In genomic region chr12:11743333-11743732, GRCh38 we compare ENCODE assay signal across 19 cellular contexts.
DNase-seq lines count a peak whose midpoint lies in the region; ATAC-seq and TF ChIP-seq lines count a peak whose summit lies in the region.
"Had no signal": no experiment of that assay in that cellular context is flagged by ENCODE, and none has a peak within 500 bp of the region (broad histone marks: within the 10 kb centered on the region; RNA-seq: fewer than 3 reads in every experiment).

No MANE protein-coding gene starts in this region.

- H3K9me3 ChIP-seq in aorta (ENCODE audit: control insufficient read depth, low read length): no peaks in the 10 kb centered on the region
- H3K9me3 ChIP-seq: gastrocnemius medialis, psoas muscle, upper lobe of left lung had no signal

- intact Hi-C loops in activated T-helper 1 cell treated with anti-CD3 and anti-CD28 coated beads, Interleukin-12 subunit alpha, Interleukin-12 subunit beta, Interleukin-2, Interleukin-4 antibody, amounts not matched to agents 30 ng/mL and 10 ng/mL and 1 ng/mL, durations not matched to agents 14 hours and 24 hours and 36 hours (cut with micrococcal nuclease): no loop called here
- intact Hi-C loops in aorta (cut with DNase I): no loop called here

- H3K4me3 ChIP-seq in aorta (ENCODE audit: low read length in 2 of 2): no peak overlapping the region
- H3K4me3 ChIP-seq: gastrocnemius medialis, psoas muscle, upper lobe of left lung had no signal

- peaks cover 21% of the 10 kb centered on the region for H3K4me1 Mint-ChIP-seq in activated naive CD8-positive, alpha-beta T cell (ENCODE audit: low read depth)
- H3K4me1 Mint-ChIP-seq in activated naive CD8-positive, alpha-beta T cell treated with anti-CD3 and anti-CD28 coated beads for 36 hours: peaks cover 27% of the 10 kb centered on the region
- H3K4me1 Mint-ChIP-seq in activated T-helper 1 cell treated with anti-CD3 and anti-CD28 coated beads, Interleukin-12 subunit alpha, Interleukin-12 subunit beta, Interleukin-2, Interleukin-4 antibody, amounts not matched to agents 30 ng/mL and 10 ng/mL and 1 ng/mL, durations not matched to agents 14 hours and 24 hours and 36 hours (ENCODE audit: low read depth): peaks cover 76% of the 10 kb centered on the region
- H3K4me1 Mint-ChIP-seq in memory B cell (peaks cover 51% of the 10 kb centered on the region), type B pancreatic cell (ENCODE audit: unreplicated experiment) (peaks cover 17% of the 10 kb centered on the region)

- no peak for DNase-seq in activated naive CD8-positive, alpha-beta T cell treated with anti-CD3 and anti-CD28 coated beads for 36 hours
- DNase-seq in activated T-helper 1 cell treated with anti-CD3 and anti-CD28 coated beads, Interleukin-12 subunit alpha, Interleukin-12 subunit beta, Interleukin-2, Interleukin-4 antibody, amounts not matched to agents 30 ng/mL and 10 ng/mL and 1 ng/mL, durations not matched to agents 14 hours and 24 hours and 36 hours (ENCODE audit: low spot score): no peak
- DNase-seq in memory B cell (ENCODE audit: low spot score in 2 of 2) (no peak), type B pancreatic cell (ENCODE audit: extremely low spot score, unreplicated experiment) (no peak), aorta (no peak), NCI-H1694 treated with DMSO at 0.1 percent for 48 hours (lab: John Stamatoyannopoulos, UW) (no peak)
- DNase-seq: activated CD4-positive, CD25-positive, alpha-beta regulatory T cell; activated effector memory CD4-positive, alpha-beta T cell treated with anti-CD3 and anti-CD28 coated beads, Interleukin-2, amount 50 U/mL, for 16 hours; anterior cingulate cortex; gastrocnemius medialis; left ventricle myocardium superior; naive thymus-derived CD8-positive, alpha-beta T cell; NCI-H1436; NK-92 treated with Interleukin-12 subunit alpha and Interleukin-12 subunit beta, amount 100 ng/mL, for 24 hours; psoas muscle; upper lobe of left lung had no signal

- no peak overlapping the region for H3K27ac ChIP-seq in aorta (ENCODE audit: low read depth in 1 of 2, low read length in 2 of 2)
- H3K27ac ChIP-seq: C4-2B, gastrocnemius medialis, psoas muscle, upper lobe of left lung had no signal

- H3K4me3 Mint-ChIP-seq in activated naive CD8-positive, alpha-beta T cell: no peak overlapping the region
- no peak overlapping the region for H3K4me3 Mint-ChIP-seq in activated naive CD8-positive, alpha-beta T cell treated with anti-CD3 and anti-CD28 coated beads for 36 hours
- H3K4me3 Mint-ChIP-seq in activated T-helper 1 cell treated with anti-CD3 and anti-CD28 coated beads, Interleukin-12 subunit alpha, Interleukin-12 subunit beta, Interleukin-2, Interleukin-4 antibody, amounts not matched to agents 30 ng/mL and 10 ng/mL and 1 ng/mL, durations not matched to agents 14 hours and 24 hours and 36 hours: no peak overlapping the region
- H3K4me3 Mint-ChIP-seq in memory B cell: no peak overlapping the region
- H3K4me3 Mint-ChIP-seq in type B pancreatic cell: peak overlapping the region; percentile 4

- H3K27ac Mint-ChIP-seq in activated naive CD8-positive, alpha-beta T cell: peak overlapping the region; percentile 42
- H3K27ac Mint-ChIP-seq in activated naive CD8-positive, alpha-beta T cell treated with anti-CD3 and anti-CD28 coated beads for 36 hours: no peak overlapping the region
- peak overlapping the region; percentile 29 for H3K27ac Mint-ChIP-seq in activated T-helper 1 cell treated with anti-CD3 and anti-CD28 coated beads, Interleukin-12 subunit alpha, Interleukin-12 subunit beta, Interleukin-2, Interleukin-4 antibody, amounts not matched to agents 30 ng/mL and 10 ng/mL and 1 ng/mL, durations not matched to agents 14 hours and 24 hours and 36 hours
- peak overlapping the region; percentile 99 for H3K27ac Mint-ChIP-seq in memory B cell
- H3K27ac Mint-ChIP-seq in type B pancreatic cell: peak overlapping the region; percentile 7

- no peaks in the 10 kb centered on the region for H3K9me3 Mint-ChIP-seq in activated naive CD8-positive, alpha-beta T cell (ENCODE audit: low read depth)
- no peaks in the 10 kb centered on the region for H3K9me3 Mint-ChIP-seq in activated naive CD8-positive, alpha-beta T cell treated with anti-CD3 and anti-CD28 coated beads for 36 hours
- H3K9me3 Mint-ChIP-seq in activated T-helper 1 cell treated with anti-CD3 and anti-CD28 coated beads, Interleukin-12 subunit alpha, Interleukin-12 subunit beta, Interleukin-2, Interleukin-4 antibody, amounts not matched to agents 30 ng/mL and 10 ng/mL and 1 ng/mL, durations not matched to agents 14 hours and 24 hours and 36 hours: no peaks in the 10 kb centered on the region
- H3K9me3 Mint-ChIP-seq in memory B cell: no peaks in the 10 kb centered on the region
- peaks cover 5% of the 10 kb centered on the region for H3K9me3 Mint-ChIP-seq in type B pancreatic cell
- H3K9me3 Mint-ChIP-seq: naive thymus-derived CD8-positive, alpha-beta T cell had no signal

- no peak for ATAC-seq in memory B cell (ENCODE audit: low read depth)
- no peak for ATAC-seq in GM18868 (IDR thresholded peaks at IDR 0.05; ENCODE audit: unreplicated experiment)
- ATAC-seq in aorta (ENCODE audit: low FRiP score): no peak
- ATAC-seq: gastrocnemius medialis; left ventricle myocardium superior; naive thymus-derived CD8-positive, alpha-beta T cell; psoas muscle had no signal

- H3K4me1 ChIP-seq in aorta (ENCODE audit: control insufficient read depth in 1 of 2, insufficient read depth in 2 of 2, low read length in 2 of 2): peaks cover 5 to 7% of the 10 kb centered on the region in 2 donors

- WGBS in aorta, 2 donors: 82 to 89% methylated on average over 4 of the region's 4 CpGs

- no peaks in the 10 kb centered on the region for H3K36me3 ChIP-seq in aorta (ENCODE audit: control insufficient read depth in 1 of 2, insufficient read depth in 2 of 2, low read length in 1 of 2)
- H3K36me3 ChIP-seq: gastrocnemius medialis, upper lobe of left lung had no signal

- no peaks in the 10 kb centered on the region for H3K27me3 ChIP-seq in aorta (ENCODE audit: control insufficient read depth in 1 of 2, insufficient read depth in 2 of 2, low read length in 1 of 2)
- H3K27me3 ChIP-seq: gastrocnemius medialis, upper lobe of left lung had no signal

- H3K36me3 Mint-ChIP-seq in activated naive CD8-positive, alpha-beta T cell: peaks cover 6% of the 10 kb centered on the region
- peaks cover 8% of the 10 kb centered on the region for H3K36me3 Mint-ChIP-seq in activated naive CD8-positive, alpha-beta T cell treated with anti-CD3 and anti-CD28 coated beads for 36 hours
- H3K36me3 Mint-ChIP-seq in activated T-helper 1 cell treated with anti-CD3 and anti-CD28 coated beads, Interleukin-12 subunit alpha, Interleukin-12 subunit beta, Interleukin-2, Interleukin-4 antibody, amounts not matched to agents 30 ng/mL and 10 ng/mL and 1 ng/mL, durations not matched to agents 14 hours and 24 hours and 36 hours (ENCODE audit: low read depth): peaks cover 34% of the 10 kb centered on the region
- H3K36me3 Mint-ChIP-seq in memory B cell: peaks cover 4% of the 10 kb centered on the region
- H3K36me3 Mint-ChIP-seq in type B pancreatic cell: peaks cover 17% of the 10 kb centered on the region

- no peaks in the 10 kb centered on the region for H3K27me3 Mint-ChIP-seq in activated naive CD8-positive, alpha-beta T cell
- H3K27me3 Mint-ChIP-seq in activated naive CD8-positive, alpha-beta T cell treated with anti-CD3 and anti-CD28 coated beads for 36 hours: no peaks in the 10 kb centered on the region
- no peaks in the 10 kb centered on the region for H3K27me3 Mint-ChIP-seq in activated T-helper 1 cell treated with anti-CD3 and anti-CD28 coated beads, Interleukin-12 subunit alpha, Interleukin-12 subunit beta, Interleukin-2, Interleukin-4 antibody, amounts not matched to agents 30 ng/mL and 10 ng/mL and 1 ng/mL, durations not matched to agents 14 hours and 24 hours and 36 hours (ENCODE audit: insufficient read depth)
- H3K27me3 Mint-ChIP-seq in memory B cell (no peaks in the 10 kb centered on the region), type B pancreatic cell (no peaks in the 10 kb centered on the region)
- H3K27me3 Mint-ChIP-seq: naive thymus-derived CD8-positive, alpha-beta T cell had no signal

- no peak for TF ChIP-seq CTCF in type B pancreatic cell (conservative IDR thresholded peaks at IDR 0.05)
